ENCODE assay signal across 31 cellular contexts in the genomic region with DNA sequence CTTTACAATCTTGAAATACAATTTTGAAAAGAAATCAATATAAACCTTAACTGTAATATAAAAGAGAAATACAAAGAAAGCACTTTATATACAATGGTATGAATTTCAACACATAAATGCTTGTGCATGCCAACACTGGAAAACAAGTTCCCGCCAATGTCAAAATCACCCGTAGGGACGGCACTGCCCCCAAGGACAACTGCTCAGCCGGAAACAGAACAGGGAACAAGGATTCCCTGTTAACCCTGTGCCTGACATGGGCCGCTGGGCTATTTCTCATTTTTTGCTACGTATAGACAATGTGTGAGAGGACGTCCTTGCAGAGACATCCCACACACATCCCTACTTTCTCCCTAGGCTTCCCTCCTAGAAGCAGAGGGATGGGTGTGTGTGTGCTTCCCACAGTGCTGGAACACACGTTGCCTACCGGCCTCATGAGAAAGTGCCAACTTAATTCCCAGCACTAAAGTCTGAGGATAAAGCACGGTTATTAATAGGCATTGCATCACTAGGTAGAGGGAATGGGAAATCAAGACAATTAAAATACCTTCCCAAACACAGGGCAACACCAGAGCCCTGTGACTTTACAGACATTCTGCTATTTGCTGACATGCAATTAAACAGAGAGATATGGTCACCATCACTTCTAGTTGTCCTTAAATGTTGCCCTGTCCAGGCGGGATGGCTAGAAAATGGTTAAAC. TPM values are rescaled to one million over a fixed set of nuclear protein-coding genes. Genes with fewer than 3 reads are reported as not detected.
DNase-seq lines count a peak whose midpoint lies in the region; ATAC-seq, FAIRE-seq and TF ChIP-seq lines count a peak whose summit lies in the region.
"Had no signal": no experiment of that assay in that cellular context is flagged by ENCODE, and none has a peak within 500 bp of the region (broad histone marks: within the 10 kb centered on the region; RNA-seq: fewer than 3 reads in every experiment).

No MANE protein-coding gene starts in this region.

- H3K4me3 Mint-ChIP-seq in activated CD8-positive, alpha-beta T cell treated with anti-CD3 and anti-CD28 coated beads for 36 hours, result no peak overlapping the region
- H3K4me3 Mint-ChIP-seq: activated CD4-positive, alpha-beta memory T cell treated with anti-CD3 and anti-CD28 coated beads for 36 hours; activated naive CD4-positive, alpha-beta T cell treated with anti-CD3 and anti-CD28 coated beads, Interleukin-2, amount 50 U/mL, for 24 hours; B cell; CD4-positive, alpha-beta memory T cell; effector memory CD8-positive, alpha-beta T cell; natural killer cell had no signal

- no peaks in the 10 kb centered on the region for H3K27me3 Mint-ChIP-seq in activated CD8-positive, alpha-beta T cell treated with anti-CD3 and anti-CD28 coated beads for 36 hours
- H3K27me3 Mint-ChIP-seq: activated CD4-positive, alpha-beta memory T cell treated with anti-CD3 and anti-CD28 coated beads for 36 hours; activated naive CD4-positive, alpha-beta T cell treated with anti-CD3 and anti-CD28 coated beads, Interleukin-2, amount 50 U/mL, for 24 hours; B cell; CD4-positive, alpha-beta memory T cell; effector memory CD8-positive, alpha-beta T cell had no signal

- no peaks in the 10 kb centered on the region for H3K9me3 Mint-ChIP-seq in activated CD8-positive, alpha-beta T cell treated with anti-CD3 and anti-CD28 coated beads for 36 hours
- H3K9me3 Mint-ChIP-seq: activated CD4-positive, alpha-beta memory T cell treated with anti-CD3 and anti-CD28 coated beads for 36 hours; activated naive CD4-positive, alpha-beta T cell treated with anti-CD3 and anti-CD28 coated beads, Interleukin-2, amount 50 U/mL, for 24 hours; CD4-positive, alpha-beta memory T cell; effector memory CD8-positive, alpha-beta T cell; natural killer cell had no signal

- H3K36me3 ChIP-seq in K562 (ENCODE audit: control insufficient read depth, insufficient read depth, low read length), result peaks cover 96% of the 10 kb centered on the region
- H3K36me3 ChIP-seq in brain microvascular endothelial cell (replicated peaks), result peaks cover 39% of the 10 kb centered on the region

- no peak overlapping the region for H3K4me2 ChIP-seq in K562 (ENCODE audit: insufficient read depth, low read length)
- H3K4me2 ChIP-seq: KMS-11 had no signal

- 92% methylated on average over 11 of the region's 11 CpGs for WGBS in K562 (ENCODE audit: insufficient coverage, low coverage, missing lambda C conversion rate)

- H3K4me1 ChIP-seq in K562 (replicated peaks in 1 of 2; ENCODE audit: control insufficient read depth in 2 of 2, insufficient read depth in 2 of 2, low read length in 2 of 2), result peaks cover 3 to 23% of the 10 kb centered on the region in 2 experiments; a peak in 3 of 5 replicates
- H3K4me1 ChIP-seq: breast epithelium, lower lobe of right lung, SJSA1, thyroid gland, vagina had no signal

- H2AFZ ChIP-seq in K562 (ENCODE audit: low read depth, low read length), result no peak overlapping the region

- FAIRE-seq in GM12891 (lab: Jason Lieb, UNC), result peak; percentile 33
- no peak for FAIRE-seq in K562 (lab: Jason Lieb, UNC)
- FAIRE-seq: GM18507, keratinocyte had no signal

- no peaks in the 10 kb centered on the region for H3K9me1 ChIP-seq in K562 (ENCODE audit: control insufficient read depth, insufficient read depth, low read length)

- H3K79me2 ChIP-seq in K562 (ENCODE audit: control insufficient read depth, insufficient read depth, low read length), result peaks cover 46% of the 10 kb centered on the region

- intact Hi-C loops in K562 (cut with micrococcal nuclease) (no loop called here), left ventricle myocardium superior (cut with micrococcal nuclease) (loop anchor here (5.0 kb wide), 1 partner anchor 40 kb away; no protein-coding TSS in a partner anchor)
- intact Hi-C loops in activated CD8-positive, alpha-beta T cell treated with anti-CD3 and anti-CD28 coated beads for 36 hours (cut with micrococcal nuclease), result no loop called here

- H3K9ac ChIP-seq in K562 (ENCODE audit: insufficient read depth in 1 of 2, low read depth in 2 of 2, low read length in 2 of 2), result no peak overlapping the region
- H3K9ac ChIP-seq: KMS-11 had no signal

- no peak overlapping the region; the same call in 2 of the 3 replicates for H3K27ac ChIP-seq in K562 (ENCODE audit: extremely low read depth, low read depth, low read length)
- no peak overlapping the region for H3K27ac ChIP-seq in brain microvascular endothelial cell
- H3K27ac ChIP-seq: breast epithelium, colonic mucosa, KMS-11, lower lobe of right lung, SJSA1, stomach, thyroid gland, vagina had no signal

- TF ChIP-seq POLR2A in GM12891 (IDR thresholded peaks at IDR 0.05; ENCODE audit: low read depth, low read length), result no peak
- TF ChIP-seq POLR2A in K562 (conservative IDR thresholded peaks at IDR 0.05), result no peak

- BruUV-seq in K562 (replicated peaks; lab: Mats Ljungman, UMichigan), result no TSS peak

- in situ Hi-C loops in K562 (cut with MboI), result no loop called here
- in situ Hi-C loops in brain microvascular endothelial cell (cut with HindIII; ENCODE audit: low pct_ligation_motif_present, low sequenced_read_pairs), result no loop called here

- H3K4me1 Mint-ChIP-seq in activated CD8-positive, alpha-beta T cell treated with anti-CD3 and anti-CD28 coated beads for 36 hours (ENCODE audit: low read depth), result peaks cover 8% of the 10 kb centered on the region
- H3K4me1 Mint-ChIP-seq: B cell had no signal

- ATAC-seq in K562, result no peak
- peak; percentile 85 for ATAC-seq in left ventricle myocardium superior
- ATAC-seq in activated CD8-positive, alpha-beta T cell treated with anti-CD3 and anti-CD28 coated beads for 36 hours, result no peak
- ATAC-seq: effector memory CD8-positive, alpha-beta T cell; lower lobe of right lung; natural killer cell had no signal

- no peak for TF ChIP-seq EP300 in K562 (IDR thresholded peaks at IDR 0.05; ENCODE audit: low read length)

- H3K36me3 Mint-ChIP-seq in activated CD8-positive, alpha-beta T cell treated with anti-CD3 and anti-CD28 coated beads for 36 hours (ENCODE audit: low read depth), result peaks cover 46% of the 10 kb centered on the region

- H3K4me3 ChIP-seq in K562 (no peak overlapping the region), brain microvascular endothelial cell (ENCODE audit: low read depth, low read length) (no peak overlapping the region)
- H3K4me3 ChIP-seq: breast epithelium, colonic mucosa, lower lobe of right lung, MG63, SJSA1, spleen, stomach, thyroid gland, vagina had no signal

- no peaks in the 10 kb centered on the region for H3K27me3 ChIP-seq in K562 (ENCODE audit: control insufficient read depth in 2 of 2, insufficient read depth in 2 of 2, low read length in 2 of 2)
- H3K27me3 ChIP-seq in brain microvascular endothelial cell (replicated peaks), result no peaks in the 10 kb centered on the region
- H3K27me3 ChIP-seq: breast epithelium, colonic mucosa, MG63, SJSA1, spleen, stomach, thyroid gland, vagina had no signal

- H3K9me3 ChIP-seq in K562 (replicated peaks; ENCODE audit: control insufficient read depth, insufficient read depth, low read depth, low read length), result no peaks in the 10 kb centered on the region
- H3K9me3 ChIP-seq: breast epithelium, colonic mucosa, lower lobe of right lung, MG63, SJSA1, spleen, stomach, thyroid gland, vagina had no signal

- POLR2A ChIA-PET in K562 (lab: Yijun Ruan, JAX), result interaction anchor here (0.6 to 3.1 kb wide), 5 partner anchors 10 to 311 kb away, joined by 3 to 23 read pairs (median 3); a partner anchor contains a TSS
- POLR2A ChIA-PET in activated CD8-positive, alpha-beta T cell treated with anti-CD3 and anti-CD28 coated beads for 36 hours (lab: Charles Lee), result interaction anchor here (2.3 kb wide), 1 partner anchor 14 kb away, joined by 7 read pairs; a partner anchor contains a TSS

- CTCF ChIA-PET in K562 (lab: Yijun Ruan, JAX; ENCODE audit: low intra/inter-chr PET ratio), result no interaction called here
- CTCF ChIA-PET in activated CD8-positive, alpha-beta T cell treated with anti-CD3 and anti-CD28 coated beads for 36 hours (lab: Charles Lee), result no interaction called here

- DNase-seq in GM12891 (ENCODE audit: insufficient read length, low spot score) (no peak), K562 (ENCODE audit: extremely low read depth in 1 of 4, low spot score in 3 of 4) (no peak), left ventricle myocardium superior (no peak), renal cortical epithelial cell (ENCODE audit: low read depth) (peak; percentile 70), brain microvascular endothelial cell (no peak), SK-N-DZ (ENCODE audit: low spot score) (no peak)
- DNase-seq in effector CD8-positive, alpha-beta T cell (lab: John Stamatoyannopoulos, UW), result no peak
- DNase-seq in activated CD8-positive, alpha-beta T cell treated with anti-CD3 and anti-CD28 coated beads for 36 hours, result no peak
- DNase-seq: activated CD4-positive, alpha-beta memory T cell treated with anti-CD3 and anti-CD28 coated beads for 36 hours; activated CD4-positive, alpha-beta T cell treated with anti-CD3 and anti-CD28 coated beads for 1 hour; CD4-positive, alpha-beta memory T cell; colonic mucosa; effector memory CD8-positive, alpha-beta T cell; glutamatergic neuron; H7; lower lobe of right lung; MG63; natural killer cell; NCI-H2029; NCI-H510A treated with DMSO at 0.1 percent for 48 hours; spleen; stomach; thyroid gland had no signal

- peaks cover 6% of the 10 kb centered on the region; the same call in 1 of the 2 replicates for H4K20me1 ChIP-seq in K562 (replicated peaks; ENCODE audit: control insufficient read depth, insufficient read depth, low read length)

- no peak for TF ChIP-seq RAD21 in K562 (CRISPR knock-in tag; conservative IDR thresholded peaks at IDR 0.05 in 1 of 2, IDR thresholded peaks at IDR 0.05 in 1 of 2)

- TF ChIP-seq CTCF in K562 (IDR thresholded peaks at IDR 0.05 in 2 of 3, conservative IDR thresholded peaks at IDR 0.05 in 1 of 3; ENCODE audit: insufficient read depth in 2 of 3, low read depth in 1 of 3, low read length in 3 of 3) (no peak), brain microvascular endothelial cell (IDR thresholded peaks at IDR 0.05; ENCODE audit: low read depth, low read length, missing control alignments) (no peak)
- no peak for TF ChIP-seq CTCF in activated CD8-positive, alpha-beta T cell treated with anti-CD3 and anti-CD28 coated beads for 36 hours (IDR thresholded peaks at IDR 0.05)

- H3K27ac Mint-ChIP-seq in activated CD8-positive, alpha-beta T cell treated with anti-CD3 and anti-CD28 coated beads for 36 hours, result no peak overlapping the region
- H3K27ac Mint-ChIP-seq: activated CD4-positive, alpha-beta memory T cell treated with anti-CD3 and anti-CD28 coated beads for 36 hours; activated naive CD4-positive, alpha-beta T cell treated with anti-CD3 and anti-CD28 coated beads, Interleukin-2, amount 50 U/mL, for 24 hours; B cell; CD4-positive, alpha-beta memory T cell; effector memory CD8-positive, alpha-beta T cell; natural killer cell had no signal

RNA-seq across cellular contexts. Expression of a gene that starts 14.4 kb away (rescaled TPM):
- polyA plus RNA-seq in GM12891 (2012; ENCODE audit: low read depth, missing spikeins), result 47.7 TPM
- 77.0 and 155 TPM in 2 replicates for total RNA-seq in K562 (2011; cell fraction: chromatin; rRNA removed; ENCODE audit: low replicate concordance)
- total RNA-seq in K562 (2011; cell fraction: nucleolus; rRNA removed), result 51.5 and 52.8 TPM in 2 replicates
- 70.2 and 77.7 TPM in 2 replicates for total RNA-seq in K562 (2011; cell fraction: nucleoplasm; rRNA removed)
- total RNA-seq in K562 (2014; rRNA removed) (87.1 and 99.4 TPM in 2 replicates), K562 (2014; rRNA removed; fragmentation: Illumina TruSeq; extraction: Trizol) (109 and 115 TPM in 2 replicates), K562 (2015; rRNA removed; fragmentation: Illumina TruSeq; extraction: Trizol) (94.4 and 97.2 TPM in 2 replicates), K562 (2021) (86.4 and 96.5 TPM in 2 replicates), left ventricle myocardium superior (143 TPM), renal cortical epithelial cell (44.8 and 95.6 TPM in 2 replicates)
- polyA plus RNA-seq in K562 (2011; rRNA removed) (61.3 and 82.2 TPM in 2 replicates), K562 (2014; fragmentation: Illumina TruSeq; extraction: Trizol) (79.0 and 84.0 TPM in 2 replicates), K562 (2014; fragmentation: Nextera tagmentation; extraction: Ambion mirVana) (10 to 100 TPM; 24.1 to 25.6 TPM), K562 (2014; rRNA removed) (76.8 and 80.5 TPM in 2 replicates)
- polyA plus RNA-seq in K562 (2011; cell fraction: cytosol; rRNA removed), result 33.6 and 43.6 TPM in 2 replicates
- 38.1 and 46.6 TPM in 2 replicates for polyA plus RNA-seq in K562 (2011; cell fraction: nucleus; rRNA removed)
- polyA plus RNA-seq in K562 (2012), result 47.9 and 71.2 TPM in 2 replicates
- 103 and 111 TPM in 2 replicates for polyA minus RNA-seq in K562 (2011; rRNA and poly(A)+ RNA removed)
- 40.6 and 55.4 TPM in 2 replicates for polyA minus RNA-seq in K562 (2011; cell fraction: cytosol; rRNA and poly(A)+ RNA removed)
- polyA minus RNA-seq in K562 (2011; cell fraction: nucleus; rRNA and poly(A)+ RNA removed), result 30.3 and 46.5 TPM in 2 replicates
- 10 to 100 TPM; 60.6 to 64.0 TPM for total RNA-seq in activated CD8-positive, alpha-beta T cell treated with anti-CD3 and anti-CD28 coated beads for 36 hours
- 58.2 and 62.1 TPM in 2 replicates for polyA plus RNA-seq in SK-N-DZ (2014; cell fraction: cytosol; rRNA removed)
- polyA plus RNA-seq in SK-N-DZ (2014; cell fraction: nucleus; rRNA removed), result 44.9 and 46.4 TPM in 2 replicates

RNA-seq across cellular contexts. Expression of a gene that starts 45.1 kb away (rescaled TPM):
- polyA plus RNA-seq in GM12891 (2012; ENCODE audit: low read depth, missing spikeins), result 7.5 TPM
- total RNA-seq in K562 (2011; cell fraction: chromatin; rRNA removed; ENCODE audit: low replicate concordance), result 32.0 and 35.2 TPM in 2 replicates
- total RNA-seq in K562 (2011; cell fraction: nucleolus; rRNA removed), result 13.5 and 15.5 TPM in 2 replicates
- total RNA-seq in K562 (2011; cell fraction: nucleoplasm; rRNA removed), result 12.5 and 14.7 TPM in 2 replicates
- total RNA-seq in K562 (2014; rRNA removed) (5.3 and 5.4 TPM in 2 replicates), K562 (2014; rRNA removed; fragmentation: Illumina TruSeq; extraction: Trizol) (5.4 and 5.8 TPM in 2 replicates), K562 (2015; rRNA removed; fragmentation: Illumina TruSeq; extraction: Trizol) (5.4 and 6.6 TPM in 2 replicates), K562 (2021) (4.8 and 7.3 TPM in 2 replicates), left ventricle myocardium superior (1.9 TPM), renal cortical epithelial cell (1.9 and 3.6 TPM in 2 replicates)
- polyA plus RNA-seq in K562 (2011; rRNA removed) (5.7 and 6.2 TPM in 2 replicates), K562 (2014; fragmentation: Illumina TruSeq; extraction: Trizol) (5.1 and 5.4 TPM in 2 replicates), K562 (2014; fragmentation: Nextera tagmentation; extraction: Ambion mirVana) (under 1 TPM; 0.14 to 0.32 TPM), K562 (2014; rRNA removed) (7.8 and 14.3 TPM in 2 replicates)
- polyA plus RNA-seq in K562 (2011; cell fraction: cytosol; rRNA removed), result 3.5 and 4.1 TPM in 2 replicates
- 14.6 and 16.9 TPM in 2 replicates for polyA plus RNA-seq in K562 (2011; cell fraction: nucleus; rRNA removed)
- 5.3 and 5.4 TPM in 2 replicates for polyA plus RNA-seq in K562 (2012)
- 2.5 and 3.4 TPM in 2 replicates for polyA minus RNA-seq in K562 (2011; rRNA and poly(A)+ RNA removed)
- polyA minus RNA-seq in K562 (2011; cell fraction: cytosol; rRNA and poly(A)+ RNA removed), result 1.8 and 2.6 TPM in 2 replicates
- 3.0 and 5.0 TPM in 2 replicates for polyA minus RNA-seq in K562 (2011; cell fraction: nucleus; rRNA and poly(A)+ RNA removed)
- 1 to 10 TPM; 6.3 to 6.5 TPM for total RNA-seq in activated CD8-positive, alpha-beta T cell treated with anti-CD3 and anti-CD28 coated beads for 36 hours
- polyA plus RNA-seq in SK-N-DZ (2014; cell fraction: cytosol; rRNA removed), result 20.3 and 31.9 TPM in 2 replicates
- 128 and 147 TPM in 2 replicates for polyA plus RNA-seq in SK-N-DZ (2014; cell fraction: nucleus; rRNA removed)
- total RNA-seq: natural killer cell had no signal
- polyA plus RNA-seq: CD4-positive, alpha-beta memory T cell had no signal

RNA-seq across cellular contexts. Expression of a gene that starts 54.6 kb away (rescaled TPM):
- polyA plus RNA-seq in GM12891 (2012; ENCODE audit: low read depth, missing spikeins), result 74.6 TPM
- 58.9 and 87.5 TPM in 2 replicates for total RNA-seq in K562 (2011; cell fraction: chromatin; rRNA removed; ENCODE audit: low replicate concordance)
- 81.7 and 89.2 TPM in 2 replicates for total RNA-seq in K562 (2011; cell fraction: nucleolus; rRNA removed)
- 55.3 and 62.8 TPM in 2 replicates for total RNA-seq in K562 (2011; cell fraction: nucleoplasm; rRNA removed)
- total RNA-seq in K562 (2014; rRNA removed) (230 and 404 TPM in 2 replicates), K562 (2014; rRNA removed; fragmentation: Illumina TruSeq; extraction: Trizol) (52.0 and 55.4 TPM in 2 replicates), K562 (2015; rRNA removed; fragmentation: Illumina TruSeq; extraction: Trizol) (80.2 and 81.1 TPM in 2 replicates), K562 (2021) (110 and 117 TPM in 2 replicates), left ventricle myocardium superior (82.0 TPM), renal cortical epithelial cell (224 and 821 TPM in 2 replicates)
- polyA plus RNA-seq in K562 (2011; rRNA removed) (142 and 147 TPM in 2 replicates), K562 (2014; fragmentation: Illumina TruSeq; extraction: Trizol) (70.2 and 110 TPM in 2 replicates), K562 (2014; fragmentation: Nextera tagmentation; extraction: Ambion mirVana) (10 to 100 TPM; 43.9 to 45.0 TPM), K562 (2014; rRNA removed) (223 and 254 TPM in 2 replicates)
- 201 and 540 TPM in 2 replicates for polyA plus RNA-seq in K562 (2011; cell fraction: cytosol; rRNA removed)
- polyA plus RNA-seq in K562 (2011; cell fraction: nucleus; rRNA removed), result 92.2 and 167 TPM in 2 replicates
- 130 and 170 TPM in 2 replicates for polyA plus RNA-seq in K562 (2012)
- polyA minus RNA-seq in K562 (2011; rRNA and poly(A)+ RNA removed), result 79.0 and 140 TPM in 2 replicates
- 123 and 146 TPM in 2 replicates for polyA minus RNA-seq in K562 (2011; cell fraction: cytosol; rRNA and poly(A)+ RNA removed)
- 50.9 and 51.2 TPM in 2 replicates for polyA minus RNA-seq in K562 (2011; cell fraction: nucleus; rRNA and poly(A)+ RNA removed)
- total RNA-seq in activated CD8-positive, alpha-beta T cell treated with anti-CD3 and anti-CD28 coated beads for 36 hours, result 10 to 100 TPM; 11.5 to 12.6 TPM
- polyA plus RNA-seq in SK-N-DZ (2014; cell fraction: cytosol; rRNA removed), result 67.3 and 69.0 TPM in 2 replicates
- 29.0 and 31.2 TPM in 2 replicates for polyA plus RNA-seq in SK-N-DZ (2014; cell fraction: nucleus; rRNA removed)
